ENCODE assay signal across 1 cellular context in genomic region chr2:86216577-86217555, GRCh38.
TF ChIP-seq lines count a peak whose summit lies in the region.

No MANE protein-coding gene starts in this region.

TF ChIP-seq in K562, 482 proteins besides CTCF, POLR2A, EP300 and RAD21 (continued from another document and continues in another):
- TF ChIP-seq ZNF407 (IDR thresholded peaks at IDR 0.05; ENCODE audit: low read depth) (no peak), FOXK2 (conservative IDR thresholded peaks at IDR 0.05 in 1 of 2, IDR thresholded peaks at IDR 0.05 in 1 of 2; ENCODE audit: low read depth in 2 of 2) (peak; percentile 14 to 53; a peak in 3 of 4 replicates), SRSF1 (IDR thresholded peaks at IDR 0.05; ENCODE audit: low read depth, low read length) (no peak), RHOXF2B (CRISPR knock-in tag; conservative IDR thresholded peaks at IDR 0.05) (no peak), ZNF23 (CRISPR knock-in tag; IDR thresholded peaks at IDR 0.05) (no peak), ZC3H8 (IDR thresholded peaks at IDR 0.05) (no peak), FOXA1 (IDR thresholded peaks at IDR 0.05; ENCODE audit: borderline replicate concordance) (no peak), CBX8 (IDR thresholded peaks at IDR 0.05; ENCODE audit: borderline replicate concordance, extremely low read depth, low read depth, low read length, poor library complexity, severe bottlenecking) (no peak), GMEB1 (CRISPR knock-in tag; IDR thresholded peaks at IDR 0.05) (no peak), STAG1 (CRISPR knock-in tag; IDR thresholded peaks at IDR 0.05; ENCODE audit: borderline replicate concordance) (no peak), HMGXB4 (CRISPR knock-in tag; IDR thresholded peaks at IDR 0.05) (no peak), NEUROD1 (IDR thresholded peaks at IDR 0.05; ENCODE audit: borderline replicate concordance, low read depth, low read length, partially characterized antibody) (no peak), YY1 (IDR thresholded peaks at IDR 0.05; ENCODE audit: borderline replicate concordance in 1 of 3, control insufficient read depth in 1 of 3, extremely low read depth in 1 of 3, insufficient read depth in 3 of 3, insufficient read length in 1 of 3, insufficient replicate concordance in 2 of 3, low read depth in 1 of 3, low read length in 2 of 3) (no peak), ZHX1 (conservative IDR thresholded peaks at IDR 0.05; ENCODE audit: low read length) (no peak), ARID3A (IDR thresholded peaks at IDR 0.05; ENCODE audit: borderline replicate concordance, low read depth, low read length) (peak; percentile 56), ZNF518B (CRISPR knock-in tag; IDR thresholded peaks at IDR 0.05) (no peak), EHMT2 (IDR thresholded peaks at IDR 0.05) (no peak), ZNF512 (tag; IDR thresholded peaks at IDR 0.05) (no peak), BRF2 (IDR thresholded peaks at IDR 0.05; ENCODE audit: borderline replicate concordance, insufficient read depth, insufficient read length) (no peak), ZNF740 (CRISPR knock-in tag; IDR thresholded peaks at IDR 0.05) (no peak), ZNF740 (tag; IDR thresholded peaks at IDR 0.05) (no peak), ZNF696 (CRISPR knock-in tag; conservative IDR thresholded peaks at IDR 0.05) (no peak), SMARCE1 (IDR thresholded peaks at IDR 0.05) (peak; percentile 66), TCF15 (CRISPR knock-in tag; IDR thresholded peaks at IDR 0.05) (no peak), CEBPG (CRISPR knock-in tag; IDR thresholded peaks at IDR 0.05) (no peak), CEBPG (tag; conservative IDR thresholded peaks at IDR 0.05 in 1 of 2, IDR thresholded peaks at IDR 0.05 in 1 of 2) (peak in 1 of 2 experiments; percentile 19; a peak in 1 of 4 replicates)
